Comparison of ENCODE assay signal across 16 cellular contexts in genomic region chr7:3370068-3370704, GRCh38.
DNase-seq lines count a peak whose midpoint lies in the region; ATAC-seq and TF ChIP-seq lines count a peak whose summit lies in the region.
"Had no signal": no experiment of that assay in that cellular context is flagged by ENCODE, and none has a peak within 500 bp of the region (broad histone marks: within the 10 kb centered on the region; RNA-seq: fewer than 3 reads in every experiment).

No MANE protein-coding gene starts in this region.

- no peaks in the 10 kb centered on the region for H3K27me3 ChIP-seq in sigmoid colon
- H3K27me3 ChIP-seq: ascending aorta; BLaER1 treated with 17β-estradiol and CSF1 and Interleukin-3, amounts not matched to agents 10 nM and 100 nM; stomach had no signal

- WGBS in sigmoid colon, 2 donors, result 83 to 85% methylated on average over 8 of the region's 8 CpGs

- H3K27ac ChIP-seq in sigmoid colon, result peak overlapping the region in 3 of 4 donors; percentile 17 to 47 (median 44)
- H3K27ac ChIP-seq: ascending aorta; BLaER1 treated with 17β-estradiol and CSF1 and Interleukin-3, amounts not matched to agents 10 nM and 100 nM; esophagus squamous epithelium; PC-9; stomach had no signal

- TF ChIP-seq CTCF in sigmoid colon (IDR thresholded peaks at IDR 0.05), result peak in 3 of 4 experiments; percentile 8 to 39 (median 21)

- ATAC-seq in HG03159 (IDR thresholded peaks at IDR 0.05; ENCODE audit: unreplicated experiment) (no peak), GM21447 (IDR thresholded peaks at IDR 0.05; ENCODE audit: unreplicated experiment) (no peak)

- DNase-seq in NCI-H128 (lab: John Stamatoyannopoulos, UW; ENCODE audit: unreplicated experiment) (peak; percentile 32), NCI-H2171 (lab: John Stamatoyannopoulos, UW) (peak; percentile 56), cerebellar cortex (ENCODE audit: low spot score) (peak; percentile 12), sigmoid colon (no peak), AML-193 (lab: John Stamatoyannopoulos, UW) (no peak)
- DNase-seq: activated CD8-positive, alpha-beta memory T cell treated with anti-CD3 and anti-CD28 coated beads for 24 hours; activated gamma-delta T cell; dermis blood vessel endothelial cell; esophagus squamous epithelium; left cardiac atrium; PC-9; stomach had no signal

- TF ChIP-seq EP300 in sigmoid colon (IDR thresholded peaks at IDR 0.05), result peak in 1 of 4 donors; percentile 41

- intact Hi-C loops in sigmoid colon (cut with DNase I), result no loop called here

- H3K4me3 ChIP-seq in sigmoid colon, result no peak overlapping the region
- H3K4me3 ChIP-seq: ascending aorta; BLaER1 treated with 17β-estradiol and CSF1 and Interleukin-3, amounts not matched to agents 10 nM and 100 nM; esophagus squamous epithelium; PC-9; stomach had no signal

- no peaks in the 10 kb centered on the region for H3K9me3 ChIP-seq in sigmoid colon
- H3K9me3 ChIP-seq: ascending aorta, esophagus squamous epithelium, stomach had no signal

- H3K4me1 ChIP-seq in sigmoid colon, result peaks cover 0 to 55% (median 23%) of the 10 kb centered on the region in 4 donors

- no peak for TF ChIP-seq POLR2A in sigmoid colon (IDR thresholded peaks at IDR 0.05)

- H3K36me3 ChIP-seq in sigmoid colon, result no peaks in the 10 kb centered on the region
- H3K36me3 ChIP-seq: ascending aorta; BLaER1 treated with 17β-estradiol and CSF1 and Interleukin-3, amounts not matched to agents 10 nM and 100 nM; esophagus squamous epithelium; stomach had no signal

Comparison
In these comparisons a context has a peak if more than half of its experiments do, and no peak if none do; other contexts are left out.
1. DNase-seq: peak in NCI-H128 (single experiment), NCI-H2171 (single experiment) and cerebellar cortex (single experiment); none in sigmoid colon (single experiment) and AML-193 (0 of 2).